In genomic region chr11:129894281-129895125, GRCh38 we compare ENCODE assay signal across 8 cellular contexts. TPM values are rescaled to one million over a fixed set of nuclear protein-coding genes. Genes with fewer than 3 reads are reported as not detected.
DNase-seq lines count a peak whose midpoint lies in the region; ATAC-seq and TF ChIP-seq lines count a peak whose summit lies in the region.

No MANE protein-coding gene starts in this region.

- POLR2A ChIA-PET in AG04449 (lab: Yijun Ruan, JAX) = interaction anchor here (0.7 kb wide), 1 partner anchor 19 kb away, joined by 3 read pairs; no protein-coding TSS in a partner anchor

- TF ChIP-seq CTCF in AG04449 (IDR thresholded peaks at IDR 0.05; ENCODE audit: insufficient read depth, low read length, missing control alignments) = no peak

- CTCF ChIA-PET in AG04449 (lab: Yijun Ruan, JAX) = interaction anchor here (0.8 to 1.7 kb wide), 3 partner anchors 13 to 238 kb away, joined by 3 to 9 read pairs (median 4); no protein-coding TSS in a partner anchor

- peak overlapping the region; percentile 65 for H3K4me3 ChIP-seq in AG04449 (ENCODE audit: low read depth, low read length)

- no peak for DNase-seq in AG04449 (ENCODE audit: low read depth, low spot score)
- DNase-seq in HT1080 (ENCODE audit: low read depth) = peak; percentile 21
- peak; percentile 24 to 54 for DNase-seq in activated T-cell treated with anti-CD3 and anti-CD28 coated beads, Interleukin-2, amount 50 U/mL, for 48 hours
- no peak for DNase-seq in left cardiac atrium
- peak; percentile 4 for DNase-seq in renal cortical epithelial cell (ENCODE audit: low read depth)
- DNase-seq in MV-4-11 (lab: John Stamatoyannopoulos, UW) = no peak
- no peak for DNase-seq in stimulated activated CD8-positive, alpha-beta memory T cell treated with anti-CD3 and anti-CD28 coated beads, Interleukin-4, amount 100 ng/mL, for 48 hours

- intact Hi-C loops in left cardiac atrium (cut with DNase I) = no loop called here

- ATAC-seq in GM18861 (IDR thresholded peaks at IDR 0.05; ENCODE audit: unreplicated experiment) (peak; percentile 27), left cardiac atrium (peak; percentile 5)

RNA-seq across cellular contexts. Expression of gene NFRKB, which starts 0.9 kb away (rescaled TPM):
- 22.9 and 23.6 TPM in 2 replicates for total RNA-seq in HT1080 (2014; rRNA removed; shearing (Covaris generic))
- 13.2 and 17.0 TPM in 2 replicates for polyA plus RNA-seq in HT1080 (2015; cell fraction: cytosol; rRNA removed)
- polyA plus RNA-seq in HT1080 (2015; cell fraction: nucleus; rRNA removed) = 36.6 and 41.3 TPM in 2 replicates
- 10 to 100 TPM in 1 of 2 donors, 1 to 10 TPM in 1; 9.9 to 10.2 TPM for total RNA-seq in left cardiac atrium
- total RNA-seq in renal cortical epithelial cell = 20.5 and 26.2 TPM in 2 replicates

Comparison
In these comparisons a context has a peak if more than half of its experiments do, and no peak if none do; other contexts are left out.
1. DNase-seq: peak in HT1080 (single experiment), activated T-cell treated with anti-CD3 and anti-CD28 coated beads, Interleukin-2, amount 50 U/mL, for 48 hours (2 of 2) and renal cortical epithelial cell (single experiment); none in AG04449 (single experiment), left cardiac atrium (single experiment), MV-4-11 (single experiment) and stimulated activated CD8-positive, alpha-beta memory T cell treated with anti-CD3 and anti-CD28 coated beads, Interleukin-4, amount 100 ng/mL, for 48 hours (single experiment).